38 cellular contexts compared by ENCODE assay signal in genomic region chr19:51005248-51005647, GRCh38. TPM values are rescaled to one million over a fixed set of nuclear protein-coding genes. Genes with fewer than 3 reads are reported as not detected.
"Had no signal": no experiment of that assay in that cellular context is flagged by ENCODE, and none has a peak within 500 bp of the region (broad histone marks: within the 10 kb centered on the region; RNA-seq: fewer than 3 reads in every experiment).

No MANE protein-coding gene starts in this region.

- H3K4me3 ChIP-seq: MG63 had no signal

- H3K36me3 ChIP-seq: MG63 had no signal

- DNase-seq: Karpas-422, Kasumi-1, MG63, MM.1S, MV-4-11, NCI-H1048, NCI-H1092, NCI-H1092 treated with DMSO at 0.1 percent for 48 hours, NCI-H1105, NCI-H1105 treated with DMSO at 0.1 percent for 48 hours, NCI-H1417, NCI-H1417 treated with DMSO at 0.1 percent for 48 hours, NCI-H1436, NCI-H1436 treated with DMSO at 0.1 percent for 48 hours, NCI-H146, NCI-H1694, NCI-H1694 treated with DMSO at 0.1 percent for 48 hours, NCI-H187, NCI-H187 treated with DMSO at 0.1 percent for 48 hours, NCI-H1930, NCI-H2029, NCI-H2029 treated with DMSO at 0.1 percent for 48 hours, NCI-H2081, NCI-H2081 treated with DMSO at 0.1 percent for 48 hours, NCI-H2107, NCI-H2171, NCI-H2171 treated with DMSO at 0.1 percent for 48 hours, NCI-H2227 treated with DMSO at 0.1 percent for 48 hours, NCI-H226, NCI-H345, NCI-H446, NCI-H446 treated with DMSO at 0.1 percent for 48 hours, NCI-H510A, NCI-H510A treated with DMSO at 0.1 percent for 48 hours had no signal

- H3K9me3 ChIP-seq: MG63 had no signal

RNA-seq across cellular contexts. Expression of gene KLK8, which starts 3.8 kb away (rescaled TPM):
- total RNA-seq: LHCN-M2, M059J, MCF 10A, NCI-H460 had no signal

RNA-seq across cellular contexts. Expression of gene KLK10, which starts 14.3 kb away (rescaled TPM):
- total RNA-seq: LHCN-M2, M059J, MCF 10A had no signal

RNA-seq across cellular contexts. Expression of gene KLK11, which starts 21.2 kb away (rescaled TPM):
- total RNA-seq: LHCN-M2, M059J, MCF 10A, NCI-H460 had no signal

RNA-seq across cellular contexts. Expression of gene KLK7, which starts 21.5 kb away (rescaled TPM):
- total RNA-seq: LHCN-M2, M059J, MCF 10A, NCI-H460 had no signal

RNA-seq across cellular contexts. Expression of gene KLK12, which starts 29.6 kb away (rescaled TPM):
- total RNA-seq: LHCN-M2, M059J, MCF 10A, NCI-H460 had no signal
